ENCODE assay signal across 1 cellular context in genomic region chr18:48953096-48953706, GRCh38.
TF ChIP-seq lines count a peak whose summit lies in the region.

No MANE protein-coding gene starts in this region.

TF ChIP-seq in GM12878, 131 proteins besides CTCF, POLR2A, EP300 and RAD21 (continued from another document):
- TF ChIP-seq BCLAF1 (IDR thresholded peaks at IDR 0.05) = no peak
- no peak for TF ChIP-seq E4F1 (IDR thresholded peaks at IDR 0.05; ENCODE audit: borderline replicate concordance, partially characterized antibody)
- no peak for TF ChIP-seq USF1 (IDR thresholded peaks at IDR 0.05; ENCODE audit: borderline replicate concordance, extremely low read length, insufficient read depth, low read depth, low read length)
- TF ChIP-seq MEF2B (IDR thresholded peaks at IDR 0.05; ENCODE audit: partially characterized antibody, poor library complexity, severe bottlenecking) = no peak
